14 cellular contexts compared by ENCODE assay signal in genomic region chr5:23014251-23014650, GRCh38.
A peak's percentile ranks its signal among the peaks of the same experiment; 100 is the strongest.
DNase-seq lines count a peak whose midpoint lies in the region; ATAC-seq, FAIRE-seq and TF ChIP-seq lines count a peak whose summit lies in the region.
"Had no signal": no experiment of that assay in that cellular context is flagged by ENCODE, and none has a peak within 500 bp of the region (broad histone marks: within the 10 kb centered on the region; RNA-seq: fewer than 3 reads in every experiment).

No MANE protein-coding gene starts in this region.

- H2BK12ac ChIP-seq in H1 (ENCODE audit: low read depth, low read length), result no peak overlapping the region

- no peak overlapping the region for H2AK5ac ChIP-seq in H1 (ENCODE audit: low read depth, low read length)

- CTCF ChIA-PET in CD4-positive, alpha-beta T cell (lab: Charles Lee), result no interaction called here
- CTCF ChIA-PET in H1 (lab: Charles Lee; ENCODE audit: partially characterized antibody), result interaction anchor here (0.5 kb wide), 1 partner anchor 891 kb away, joined by 3 read pairs; no protein-coding TSS in a partner anchor

- H3K14ac ChIP-seq in H1 (ENCODE audit: insufficient read length), result no peak overlapping the region

- no peak for TF ChIP-seq CTCF in CD4-positive, alpha-beta T cell (IDR thresholded peaks at IDR 0.05)
- no peak for TF ChIP-seq CTCF in H1 (IDR thresholded peaks at IDR 0.05; ENCODE audit: control extremely low read depth in 1 of 3, insufficient read depth in 1 of 3, low read depth in 1 of 3, low read length in 3 of 3)

- no peaks in the 10 kb centered on the region for H3K27me3 ChIP-seq in CD4-positive, alpha-beta T cell (ENCODE audit: control insufficient read depth, insufficient read depth, low read length)
- H3K27me3 ChIP-seq in Karpas-422 (ENCODE audit: low read length) (no peaks in the 10 kb centered on the region), H1 (replicated peaks in 1 of 4; ENCODE audit: control insufficient read depth in 3 of 4, extremely low read depth in 1 of 4, insufficient read depth in 3 of 4, low read length in 3 of 4) (peaks cover 0 to 1% (median 0%) of the 10 kb centered on the region in 4 experiments; a peak in 1 of 7 replicates)
- H3K27me3 ChIP-seq: neural progenitor cell, right atrium auricular region had no signal

- no peak overlapping the region for H4K5ac ChIP-seq in H1 (ENCODE audit: insufficient read length, low read depth, low read length)

- H3K4me3 Mint-ChIP-seq in CD4-positive, alpha-beta T cell, result peak overlapping the region; percentile 78
- no peak overlapping the region for H3K4me3 Mint-ChIP-seq in stimulated activated effector memory CD8-positive, alpha-beta T cell treated with anti-CD3 and anti-CD28 coated beads, Interleukin-12 subunit alpha, Interleukin-12 subunit beta, amount 100 ng/mL, for 72 hours
- H3K4me3 Mint-ChIP-seq: neural progenitor cell had no signal

- POLR2A ChIA-PET in CD4-positive, alpha-beta T cell (lab: Charles Lee), result no interaction called here
- POLR2A ChIA-PET in H1 (lab: Charles Lee; ENCODE audit: partially characterized antibody), result no interaction called here

- no peaks in the 10 kb centered on the region for H3K9me2 ChIP-seq in Karpas-422 (replicated peaks; ENCODE audit: insufficient read depth, low read length)

- DNase-seq in CD4-positive, alpha-beta T cell, result no peak
- DNase-seq in Karpas-422 (no peak), NCI-H524 treated with DMSO at 0.1 percent for 48 hours (lab: John Stamatoyannopoulos, UW) (peak; percentile 31), H1 (ENCODE audit: low read depth in 1 of 2, low spot score in 2 of 2) (no peak)
- no peak for DNase-seq in stimulated activated CD4-positive, alpha-beta T cell treated with anti-CD3 and anti-CD28 coated beads, Interleukin-4, amount 100 ng/mL, for 4 hours
- no peak for DNase-seq in stimulated activated effector memory CD8-positive, alpha-beta T cell treated with anti-CD3 and anti-CD28 coated beads, Interleukin-12 subunit alpha, Interleukin-12 subunit beta, amount 100 ng/mL, for 72 hours (ENCODE audit: low spot score in 2 of 2)
- DNase-seq: foreskin fibroblast, GF-D8, WERI-Rb-1 had no signal

- no peak overlapping the region for H2BK20ac ChIP-seq in H1 (ENCODE audit: low read length)

- H3K79me2 ChIP-seq in Karpas-422 (ENCODE audit: low read length) (no peaks in the 10 kb centered on the region), H1 (ENCODE audit: control insufficient read depth in 1 of 2, insufficient read depth in 2 of 2, low read length in 2 of 2) (no peaks in the 10 kb centered on the region)

- no peak overlapping the region for H3K27ac ChIP-seq in CD4-positive, alpha-beta T cell (ENCODE audit: low read depth, low read length)
- no peak overlapping the region for H3K27ac ChIP-seq in Karpas-422 (ENCODE audit: low read length)
- no peak overlapping the region for H3K27ac ChIP-seq in H1 (ENCODE audit: low read depth, low read length)
- H3K27ac ChIP-seq: neural progenitor cell, right atrium auricular region, WERI-Rb-1 had no signal

- no peak overlapping the region for H2BK15ac ChIP-seq in H1 (ENCODE audit: low read length)

- H3K9me3 Mint-ChIP-seq in CD4-positive, alpha-beta T cell, result no peaks in the 10 kb centered on the region
- peaks cover 8% of the 10 kb centered on the region for H3K9me3 Mint-ChIP-seq in stimulated activated effector memory CD8-positive, alpha-beta T cell treated with anti-CD3 and anti-CD28 coated beads, Interleukin-12 subunit alpha, Interleukin-12 subunit beta, amount 100 ng/mL, for 72 hours
- H3K9me3 Mint-ChIP-seq: neural progenitor cell had no signal

- no peak for TF ChIP-seq EP300 in H1 (IDR thresholded peaks at IDR 0.05; ENCODE audit: borderline replicate concordance in 1 of 2, low read depth in 2 of 2, low read length in 2 of 2)

- H3K27me3 Mint-ChIP-seq in CD4-positive, alpha-beta T cell, result no peaks in the 10 kb centered on the region

- no peak for ATAC-seq in CD4-positive, alpha-beta T cell (ENCODE audit: poor library complexity)
- ATAC-seq in HG03460 (IDR thresholded peaks at IDR 0.05; ENCODE audit: unreplicated experiment) (no peak), HG02885 (IDR thresholded peaks at IDR 0.05; ENCODE audit: poor library complexity, unreplicated experiment) (no peak)
- no peak for ATAC-seq in stimulated activated effector memory CD8-positive, alpha-beta T cell treated with anti-CD3 and anti-CD28 coated beads, Interleukin-12 subunit alpha, Interleukin-12 subunit beta, amount 100 ng/mL, for 72 hours

- H3K4ac ChIP-seq in H1 (replicated peaks; ENCODE audit: insufficient read length, low read depth, low read length), result no peak overlapping the region

- peaks cover 20% of the 10 kb centered on the region for H3K4me1 Mint-ChIP-seq in CD4-positive, alpha-beta T cell (ENCODE audit: low read depth)
- no peaks in the 10 kb centered on the region for H3K4me1 Mint-ChIP-seq in stimulated activated effector memory CD8-positive, alpha-beta T cell treated with anti-CD3 and anti-CD28 coated beads, Interleukin-12 subunit alpha, Interleukin-12 subunit beta, amount 100 ng/mL, for 72 hours
- H3K4me1 Mint-ChIP-seq: neural progenitor cell had no signal

- H3K36me3 Mint-ChIP-seq in CD4-positive, alpha-beta T cell (ENCODE audit: low read depth), result no peaks in the 10 kb centered on the region
- H3K36me3 Mint-ChIP-seq in stimulated activated effector memory CD8-positive, alpha-beta T cell treated with anti-CD3 and anti-CD28 coated beads, Interleukin-12 subunit alpha, Interleukin-12 subunit beta, amount 100 ng/mL, for 72 hours, result no peaks in the 10 kb centered on the region
- H3K36me3 Mint-ChIP-seq: CD14-positive monocyte, neural progenitor cell had no signal

- H3K9me3 ChIP-seq in CD4-positive, alpha-beta T cell (ENCODE audit: control insufficient read depth, low read length), result no peaks in the 10 kb centered on the region
- H3K9me3 ChIP-seq in Karpas-422 (ENCODE audit: low read length) (no peaks in the 10 kb centered on the region), H1 (ENCODE audit: insufficient read depth in 2 of 2, low read depth in 1 of 2, low read length in 1 of 2) (no peaks in the 10 kb centered on the region)
- H3K9me3 ChIP-seq: right atrium auricular region had no signal

- TF ChIP-seq RAD21 in H1 (IDR thresholded peaks at IDR 0.05 in 1 of 2, conservative IDR thresholded peaks at IDR 0.05 in 1 of 2; ENCODE audit: low read depth in 2 of 2, low read length in 2 of 2), result no peak

- no peaks in the 10 kb centered on the region; the same call in 1 of the 2 replicates for H3K23me2 ChIP-seq in H1 (ENCODE audit: low read depth, low read length)

- 75% methylated on average over 1 of the region's 1 CpG; no CpG with 5 or more reads in 1 of the 2 experiments for WGBS in H1 (ENCODE audit: extremely low coverage in 1 of 2, insufficient coverage in 1 of 2, insufficient read length in 1 of 2, insufficient replicate concordance in 2 of 2, low coverage in 1 of 2, low lambda C conversion rate in 2 of 2, missing lambda C conversion rate in 1 of 2), 2 experiments

- intact Hi-C loops in CD4-positive, alpha-beta T cell (cut with DNase I, micrococcal nuclease), result no loop called here

- no peaks in the 10 kb centered on the region for H4K20me1 ChIP-seq in Karpas-422 (ENCODE audit: insufficient read depth, low read depth, low read length)
- H4K20me1 ChIP-seq in H1 (replicated peaks in 1 of 2; ENCODE audit: control insufficient read depth in 1 of 2, insufficient read depth in 2 of 2, low read length in 2 of 2), result no peaks in the 10 kb centered on the region

- H2BK120ac ChIP-seq in H1 (replicated peaks; ENCODE audit: low read depth, low read length), result no peak overlapping the region

- H3K18ac ChIP-seq in H1 (ENCODE audit: extremely low read depth, low read length), result no peak overlapping the region

- H4K91ac ChIP-seq in H1 (replicated peaks; ENCODE audit: insufficient read length, low read length), result no peak overlapping the region

- peaks cover 30% of the 10 kb centered on the region for H3K4me1 ChIP-seq in Karpas-422 (ENCODE audit: low read length)
- H3K4me1 ChIP-seq in H1 (replicated peaks in 1 of 4; ENCODE audit: control insufficient read depth in 3 of 4, insufficient read depth in 4 of 4, low read length in 3 of 4), result no peaks in the 10 kb centered on the region
- H3K4me1 ChIP-seq: neural progenitor cell, right atrium auricular region had no signal

- H2BK5ac ChIP-seq in H1 (ENCODE audit: low read depth, low read length), result no peak overlapping the region

- no peak for TF ChIP-seq POLR2A in H1 (IDR thresholded peaks at IDR 0.05; ENCODE audit: control extremely low read depth in 1 of 2, low read depth in 2 of 2, low read length in 2 of 2)

- no peak overlapping the region for H3K23ac ChIP-seq in H1 (ENCODE audit: insufficient read length)

- H3K56ac ChIP-seq in H1 (replicated peaks; ENCODE audit: insufficient read length, low read depth, low read length), result no peak overlapping the region

- H2AFZ ChIP-seq in Karpas-422 (ENCODE audit: low read length), result peak overlapping the region; percentile 64
- H2AFZ ChIP-seq in H1 (ENCODE audit: low read length), result peak overlapping the region; percentile 76; the same call in 1 of the 2 replicates
- H2AFZ ChIP-seq: neural progenitor cell had no signal

- H3K9ac ChIP-seq in Karpas-422 (ENCODE audit: low read length), result 0 out of 2 replicates have a peak overlapping the region, but pooled peaks have one; percentile 51
- no peak overlapping the region; a peak in 1 of 7 replicates for H3K9ac ChIP-seq in H1 (replicated peaks in 1 of 4; ENCODE audit: extremely low read depth in 1 of 4, low read depth in 3 of 4, low read length in 3 of 4)
- H3K9ac ChIP-seq: neural progenitor cell had no signal

- H3K4me3 ChIP-seq in Karpas-422 (ENCODE audit: low read length) (0 out of 2 replicates have a peak overlapping the region, but pooled peaks have one; percentile 53), H1 (ENCODE audit: extremely low read depth in 1 of 4, insufficient read depth in 2 of 4, low read depth in 3 of 4, low read length in 4 of 4) (no peak overlapping the region)
- H3K4me3 ChIP-seq: neural progenitor cell, right atrium auricular region had no signal

- H3K27ac Mint-ChIP-seq in CD4-positive, alpha-beta T cell, result no peak overlapping the region
- no peak overlapping the region for H3K27ac Mint-ChIP-seq in stimulated activated effector memory CD8-positive, alpha-beta T cell treated with anti-CD3 and anti-CD28 coated beads, Interleukin-12 subunit alpha, Interleukin-12 subunit beta, amount 100 ng/mL, for 72 hours
- H3K27ac Mint-ChIP-seq: neural progenitor cell had no signal

- no peaks in the 10 kb centered on the region for H3K36me3 ChIP-seq in Karpas-422 (ENCODE audit: insufficient read depth, low read length)
- H3K36me3 ChIP-seq in H1 (ENCODE audit: control insufficient read depth in 2 of 4, insufficient read depth in 4 of 4, low read length in 3 of 4), result no peaks in the 10 kb centered on the region
- H3K36me3 ChIP-seq: neural progenitor cell, right atrium auricular region, WERI-Rb-1 had no signal

- no peaks in the 10 kb centered on the region for H3K79me1 ChIP-seq in H1 (ENCODE audit: low read depth, low read length)

- H3K4me2 ChIP-seq in Karpas-422 (ENCODE audit: low read depth, low read length, poor library complexity, severe bottlenecking) (peak overlapping the region; percentile 82), H1 (ENCODE audit: insufficient read depth in 1 of 2, low read depth in 2 of 2, low read length in 2 of 2) (no peak overlapping the region)
- H3K4me2 ChIP-seq: neural progenitor cell had no signal

- H4K8ac ChIP-seq in H1 (ENCODE audit: extremely low read depth, insufficient read depth, low read length), result no peak overlapping the region

- no peak for FAIRE-seq in H1 (lab: Jason Lieb, UNC)
